ENCODE assay signal across 15 cellular contexts in the genomic region with DNA sequence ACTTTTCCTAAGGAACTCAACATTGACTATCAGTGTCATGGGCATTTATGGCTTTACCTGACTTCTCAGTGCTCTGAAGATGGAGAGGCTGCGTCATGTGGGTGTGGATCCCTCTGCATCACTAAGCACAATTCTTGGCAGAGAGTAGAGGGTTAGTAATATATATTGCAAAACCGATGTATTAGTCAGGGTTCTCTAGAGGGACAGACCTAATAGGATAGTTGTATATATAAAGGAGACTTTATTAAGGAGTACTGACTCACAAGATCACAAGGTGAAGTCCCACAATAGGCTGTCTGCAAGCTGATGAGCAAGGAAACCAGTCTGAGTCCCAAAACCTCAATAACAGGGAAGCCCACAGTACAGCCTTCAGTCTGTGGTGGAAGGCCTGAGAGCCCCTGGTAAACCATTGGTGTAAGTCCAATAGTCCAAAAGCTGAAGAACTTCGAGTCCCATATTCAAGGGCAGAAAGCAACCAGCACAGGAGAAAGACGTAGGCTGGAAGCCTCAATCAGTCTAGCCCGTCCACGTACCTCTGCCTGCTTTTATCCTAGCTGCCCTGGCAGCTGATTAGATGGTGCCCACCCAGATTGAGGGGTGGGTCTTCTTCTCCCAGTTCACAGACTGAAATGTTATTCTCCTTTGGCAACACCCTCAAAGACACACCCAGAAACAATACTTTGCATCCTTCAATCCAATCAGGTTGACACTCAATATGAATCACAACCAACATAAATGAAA.
A peak's percentile ranks its signal among the peaks of the same experiment; 100 is the strongest.
DNase-seq lines count a peak whose midpoint lies in the region; ATAC-seq and TF ChIP-seq lines count a peak whose summit lies in the region.
"Had no signal": no experiment of that assay in that cellular context is flagged by ENCODE, and none has a peak within 500 bp of the region (broad histone marks: within the 10 kb centered on the region; RNA-seq: fewer than 3 reads in every experiment).

No MANE protein-coding gene starts in this region.

- intact Hi-C loops in Calu3 (cut with micrococcal nuclease; ENCODE audit: unreplicated experiment): loop anchor here (5.0 kb wide), 3 partner anchors 82 to 347 kb away; a partner anchor contains a TSS

- CTCF ChIA-PET in Calu3 (lab: Charles Lee): no interaction called here

- no peak overlapping the region for H3K9ac ChIP-seq in trophoblast cell (ENCODE audit: low read length)

- peak overlapping the region; percentile 10 for H3K27ac Mint-ChIP-seq in Calu3 (ENCODE audit: unreplicated experiment)
- H3K27ac Mint-ChIP-seq: activated naive CD8-positive, alpha-beta T cell treated with anti-CD3 and anti-CD28 coated beads, Interleukin-2, amount 10 ng/mL, durations not matched to agents 7 days and 5 days; stimulated activated naive CD8-positive, alpha-beta T cell treated with anti-CD3 and anti-CD28 coated beads, Interleukin-15, Interleukin-2, amounts not matched to agents 100 ng/mL and 50 ng/mL, for 24 hours had no signal

- H3K4me2 ChIP-seq in trophoblast cell (ENCODE audit: low read length): no peak overlapping the region

- H3K14ac ChIP-seq in trophoblast cell (ENCODE audit: low read length): no peak overlapping the region

- H3K23ac ChIP-seq in trophoblast cell (ENCODE audit: low read length): no peak overlapping the region

- H4K91ac ChIP-seq in trophoblast cell (ENCODE audit: low read depth, low read length): no peak overlapping the region

- no peak overlapping the region for H2BK12ac ChIP-seq in trophoblast cell (ENCODE audit: low read length)

- peaks cover 30% of the 10 kb centered on the region for H3K4me1 Mint-ChIP-seq in Calu3 (ENCODE audit: low read depth, unreplicated experiment)
- H3K4me1 Mint-ChIP-seq: activated naive CD8-positive, alpha-beta T cell treated with anti-CD3 and anti-CD28 coated beads, Interleukin-2, amount 10 ng/mL, durations not matched to agents 7 days and 5 days had no signal

- peaks cover 8% of the 10 kb centered on the region for H3K9me3 Mint-ChIP-seq in Calu3 (ENCODE audit: low read depth, unreplicated experiment)
- H3K9me3 Mint-ChIP-seq: activated naive CD8-positive, alpha-beta T cell treated with anti-CD3 and anti-CD28 coated beads, Interleukin-2, amount 10 ng/mL, durations not matched to agents 7 days and 5 days; stimulated activated naive CD8-positive, alpha-beta T cell treated with anti-CD3 and anti-CD28 coated beads, Interleukin-15, Interleukin-2, amounts not matched to agents 100 ng/mL and 50 ng/mL, for 24 hours had no signal

- H3K4me3 ChIP-seq in trophoblast cell (ENCODE audit: low read depth, low read length): no peak overlapping the region
- H3K4me3 ChIP-seq: heart right ventricle had no signal

- no peaks in the 10 kb centered on the region for H3K27me3 ChIP-seq in trophoblast cell (ENCODE audit: insufficient read depth, low read length)
- H3K27me3 ChIP-seq: heart right ventricle had no signal

- H2AK5ac ChIP-seq in trophoblast cell (ENCODE audit: low read length): no peak overlapping the region

- no peak overlapping the region for H2AFZ ChIP-seq in trophoblast cell (ENCODE audit: insufficient read depth, low read length, poor library complexity)

- H3K4ac ChIP-seq in trophoblast cell (ENCODE audit: low read depth, low read length): no peak overlapping the region

- no peak for TF ChIP-seq CTCF in Calu3 (IDR thresholded peaks at IDR 0.05; ENCODE audit: unreplicated experiment)

- H3K27me3 Mint-ChIP-seq in Calu3 (ENCODE audit: unreplicated experiment): no peaks in the 10 kb centered on the region
- H3K27me3 Mint-ChIP-seq: stimulated activated naive CD8-positive, alpha-beta T cell treated with anti-CD3 and anti-CD28 coated beads, Interleukin-15, Interleukin-2, amounts not matched to agents 100 ng/mL and 50 ng/mL, for 24 hours had no signal

- no peak overlapping the region for H3K27ac ChIP-seq in trophoblast cell (ENCODE audit: low read depth, low read length)
- H3K27ac ChIP-seq: heart right ventricle had no signal

- no peak overlapping the region for H2BK5ac ChIP-seq in trophoblast cell (ENCODE audit: low read depth, low read length, poor library complexity)

- no peaks in the 10 kb centered on the region for H3K36me3 ChIP-seq in trophoblast cell (ENCODE audit: control insufficient read depth in 1 of 2, insufficient read depth in 2 of 2, low read length in 2 of 2)
- H3K36me3 ChIP-seq: heart right ventricle had no signal

- no peak overlapping the region for H4K12ac ChIP-seq in trophoblast cell (ENCODE audit: low read depth, low read length)

- no peak overlapping the region for H2BK120ac ChIP-seq in trophoblast cell (ENCODE audit: insufficient read depth, low read length, poor library complexity)

- no peaks in the 10 kb centered on the region for H3K79me1 ChIP-seq in trophoblast cell (ENCODE audit: low read length)

- H4K8ac ChIP-seq in trophoblast cell (ENCODE audit: low read depth, low read length): no peak overlapping the region

- H3K36me3 Mint-ChIP-seq in Calu3 (ENCODE audit: insufficient read depth, unreplicated experiment): no peaks in the 10 kb centered on the region
- H3K36me3 Mint-ChIP-seq: activated naive CD8-positive, alpha-beta T cell treated with anti-CD3 and anti-CD28 coated beads, Interleukin-2, amount 10 ng/mL, durations not matched to agents 7 days and 5 days had no signal

- H3K9me3 ChIP-seq in trophoblast cell (ENCODE audit: insufficient read depth, low read depth, low read length): no peaks in the 10 kb centered on the region
- H3K9me3 ChIP-seq: heart right ventricle had no signal

- peak; percentile 20 for DNase-seq in Calu3
- peak; percentile 95 for DNase-seq in NCI-H226
- peak; percentile 6 to 21 for DNase-seq in trophoblast cell
- DNase-seq in occipital lobe (lab: John Stamatoyannopoulos, UW): no peak
- no peak for DNase-seq in stimulated activated CD4-positive, alpha-beta T cell treated with anti-CD3 and anti-CD28 coated beads, Interleukin-4, amount 100 ng/mL, for 4 hours
- DNase-seq: activated naive CD8-positive, alpha-beta T cell treated with anti-CD3 and anti-CD28 coated beads, Interleukin-2, amount 10 ng/mL, durations not matched to agents 7 days and 5 days; dermis blood vessel endothelial cell; heart right ventricle; Kasumi-1; NCI-H2171; stimulated activated CD4-positive, alpha-beta T cell treated with anti-CD3 and anti-CD28 coated beads, Interleukin-4, amount 100 ng/mL, for 1 hour had no signal

- no TSS peak for BruUV-seq in Calu3 (replicated peaks; lab: Mats Ljungman, UMichigan)

- ATAC-seq in esophagus mucosa: peak; percentile 94
- ATAC-seq in GM21367 (IDR thresholded peaks at IDR 0.05; ENCODE audit: unreplicated experiment): no peak
- no peak for ATAC-seq in GM21717 (IDR thresholded peaks at IDR 0.05; ENCODE audit: unreplicated experiment)
- ATAC-seq: heart right ventricle had no signal

- no peak overlapping the region for H3K4me3 Mint-ChIP-seq in Calu3 (ENCODE audit: low read depth, unreplicated experiment)
- H3K4me3 Mint-ChIP-seq: activated naive CD8-positive, alpha-beta T cell treated with anti-CD3 and anti-CD28 coated beads, Interleukin-2, amount 10 ng/mL, durations not matched to agents 7 days and 5 days; stimulated activated naive CD8-positive, alpha-beta T cell treated with anti-CD3 and anti-CD28 coated beads, Interleukin-15, Interleukin-2, amounts not matched to agents 100 ng/mL and 50 ng/mL, for 24 hours had no signal

- H3K4me1 ChIP-seq in trophoblast cell (ENCODE audit: control insufficient read depth in 1 of 2, insufficient read depth in 2 of 2, low read length in 2 of 2): peaks cover 3 to 6% of the 10 kb centered on the region in 2 experiments

- H3K18ac ChIP-seq in trophoblast cell (ENCODE audit: low read length): no peak overlapping the region

- no peaks in the 10 kb centered on the region for H3K79me2 ChIP-seq in trophoblast cell (ENCODE audit: control insufficient read depth, insufficient read depth, low read length, poor library complexity)

- WGBS in trophoblast cell (ENCODE audit: extremely low coverage, insufficient coverage, insufficient read length): no CpG with 5 or more reads among the region's 6 CpGs

Comparison
In these comparisons a context has a peak if more than half of its experiments do, and no peak if none do; other contexts are left out.
1. DNase-seq: peak in Calu3 (single experiment), NCI-H226 (single experiment) and trophoblast cell (2 of 2); none in occipital lobe (single experiment) and stimulated activated CD4-positive, alpha-beta T cell treated with anti-CD3 and anti-CD28 coated beads, Interleukin-4, amount 100 ng/mL, for 4 hours (0 of 2).